8 cellular contexts compared by ENCODE assay signal in the genomic region with DNA sequence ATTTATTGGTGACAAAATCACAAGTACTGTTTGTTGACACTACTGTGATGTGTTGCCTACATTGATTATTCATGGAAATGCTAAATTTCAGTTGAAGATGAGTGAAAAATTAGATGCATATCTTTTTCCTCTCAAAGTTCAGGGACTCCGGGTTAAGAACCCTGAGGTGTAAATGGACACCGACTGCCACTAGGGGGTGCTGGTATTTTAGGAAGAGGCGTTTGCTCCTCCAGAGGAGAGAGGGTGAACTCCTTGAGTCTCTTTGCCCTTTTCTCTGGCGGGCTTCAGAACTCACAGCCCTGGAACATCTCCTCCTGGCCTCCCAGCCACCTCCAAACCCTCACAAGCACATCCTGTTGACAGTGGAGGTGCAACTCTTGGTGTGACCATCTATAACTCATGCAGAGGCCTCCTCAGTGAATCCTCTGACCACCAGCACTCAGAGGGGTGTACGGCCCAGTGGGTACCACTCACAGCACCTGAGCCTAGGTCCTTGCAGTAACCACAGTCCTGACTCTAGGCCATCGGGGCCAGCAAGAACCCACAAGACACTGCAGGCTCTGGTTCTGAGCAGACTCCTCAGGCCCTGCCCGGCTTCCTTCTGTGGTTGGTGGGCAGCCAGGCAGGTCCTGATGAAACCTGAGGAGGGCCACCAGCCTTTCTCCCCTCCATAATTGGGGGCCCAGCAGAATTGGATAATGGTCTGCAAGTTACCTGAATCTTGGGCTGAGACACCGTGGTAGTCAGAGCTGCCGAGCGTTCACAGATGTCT. TPM values are rescaled to one million over a fixed set of nuclear protein-coding genes. Genes with fewer than 3 reads are reported as not detected.
DNase-seq lines count a peak whose midpoint lies in the region; ATAC-seq and TF ChIP-seq lines count a peak whose summit lies in the region.

No MANE protein-coding gene starts in this region.

- H3K36me3 ChIP-seq in HCT116 (ENCODE audit: control insufficient read depth in 1 of 2, insufficient read depth in 2 of 2, low read length in 2 of 2) (no peaks in the 10 kb centered on the region), cardiac muscle cell (no peaks in the 10 kb centered on the region)

- peak; percentile 80 for TF ChIP-seq RAD21 in HCT116 (IDR thresholded peaks at IDR 0.05; ENCODE audit: low read depth)

- CTCF ChIA-PET in HCT116 (lab: Charles Lee) = interaction anchor here (2.1 kb wide), 1 partner anchor 530 kb away, joined by 11 read pairs; no protein-coding TSS in a partner anchor
- CTCF ChIA-PET in activated naive CD4-positive, alpha-beta T cell treated with anti-CD3 and anti-CD28 coated beads for 36 hours (lab: Charles Lee) = interaction anchor here (0.8 to 1.1 kb wide), 2 partner anchors 27 to 101 kb away, joined by 3 to 4 read pairs; no protein-coding TSS in a partner anchor

- H3K36me3 Mint-ChIP-seq in CD14-positive monocyte = peaks cover 0 to 5% of the 10 kb centered on the region in 2 donors
- H3K36me3 Mint-ChIP-seq in activated naive CD4-positive, alpha-beta T cell treated with anti-CD3 and anti-CD28 coated beads for 36 hours (ENCODE audit: low read depth) = no peaks in the 10 kb centered on the region

- H3K27ac ChIP-seq in HCT116 (ENCODE audit: low read depth, low read length) (no peak overlapping the region), cardiac muscle cell (no peak overlapping the region)

- H3K4me3 Mint-ChIP-seq in CD14-positive monocyte = no peak overlapping the region
- no peak overlapping the region for H3K4me3 Mint-ChIP-seq in activated naive CD4-positive, alpha-beta T cell treated with anti-CD3 and anti-CD28 coated beads for 36 hours

- peaks cover 0 to 13% (median 3%) of the 10 kb centered on the region in 7 donors for H3K9me3 Mint-ChIP-seq in CD14-positive monocyte
- peaks cover 5% of the 10 kb centered on the region for H3K9me3 Mint-ChIP-seq in activated naive CD4-positive, alpha-beta T cell treated with anti-CD3 and anti-CD28 coated beads for 36 hours

- H3K4me3 ChIP-seq in HCT116 (replicated peaks in 1 of 2; ENCODE audit: low read depth in 1 of 2, low read length in 2 of 2) (no peak overlapping the region), cardiac muscle cell (no peak overlapping the region)

- H3K9me2 ChIP-seq in HCT116 (ENCODE audit: insufficient read depth) = no peaks in the 10 kb centered on the region

- ATAC-seq in HCT116 (peak; percentile 87), HG02970 (IDR thresholded peaks at IDR 0.05; ENCODE audit: low FRiP score, unreplicated experiment) (no peak), GM21367 (IDR thresholded peaks at IDR 0.05; ENCODE audit: unreplicated experiment) (no peak)

- TF ChIP-seq CTCF in CD14-positive monocyte (IDR thresholded peaks at IDR 0.05) (peak; percentile 96), HCT116 (IDR thresholded peaks at IDR 0.05 in 2 of 3, conservative IDR thresholded peaks at IDR 0.05 in 1 of 3; ENCODE audit: borderline replicate concordance in 1 of 3, insufficient read depth in 1 of 3, low read depth in 2 of 3, low read length in 2 of 3) (peak; percentile 64 to 92 (median 90)), cardiac muscle cell (IDR thresholded peaks at IDR 0.05; ENCODE audit: low read depth, low read length) (peak; percentile 84)

- H3K9me3 ChIP-seq in HCT116 (ENCODE audit: control insufficient read depth in 1 of 2, insufficient read depth in 1 of 2, low read depth in 1 of 2, low read length in 2 of 2) = no peaks in the 10 kb centered on the region
- no peaks in the 10 kb centered on the region for H3K9me3 ChIP-seq in cardiac muscle cell (ENCODE audit: low read depth)

- H3K4me1 ChIP-seq in HCT116 (ENCODE audit: control insufficient read depth in 1 of 2, insufficient read depth in 2 of 2, low read length in 2 of 2) = no peaks in the 10 kb centered on the region
- H3K4me1 ChIP-seq in cardiac muscle cell (ENCODE audit: low read depth) = no peaks in the 10 kb centered on the region

- H3K27ac Mint-ChIP-seq in CD14-positive monocyte = peak overlapping the region in 3 of 7 donors; percentile 8 to 21 (median 12)
- no peak overlapping the region for H3K27ac Mint-ChIP-seq in activated naive CD4-positive, alpha-beta T cell treated with anti-CD3 and anti-CD28 coated beads for 36 hours

- H3K27me3 ChIP-seq in HCT116 (ENCODE audit: insufficient read depth, low read length) = no peaks in the 10 kb centered on the region
- peaks cover 14% of the 10 kb centered on the region for H3K27me3 ChIP-seq in cardiac muscle cell

- no peaks in the 10 kb centered on the region for H4K20me1 ChIP-seq in HCT116 (ENCODE audit: insufficient read depth)

- no peak overlapping the region for H3K9ac ChIP-seq in HCT116 (ENCODE audit: low read length)

- H3K4me1 Mint-ChIP-seq in CD14-positive monocyte = peaks cover 9% of the 10 kb centered on the region
- peaks cover 5% of the 10 kb centered on the region for H3K4me1 Mint-ChIP-seq in activated naive CD4-positive, alpha-beta T cell treated with anti-CD3 and anti-CD28 coated beads for 36 hours (ENCODE audit: low read depth)

- BruUV-seq in HCT116 (replicated peaks; lab: Mats Ljungman, UMichigan) = no TSS peak

- no peak overlapping the region for H3K4me2 ChIP-seq in HCT116 (ENCODE audit: low read length)

- TF ChIP-seq POLR2A in HCT116 (IDR thresholded peaks at IDR 0.05; ENCODE audit: borderline replicate concordance, extremely low read depth, insufficient read depth, insufficient read length) = no peak

- RAD21 ChIA-PET in HCT116 (lab: Charles Lee; ENCODE audit: low non-redundant PET in 1 of 2, low total read pairs in 2 of 2, uncharacterized antibody in 2 of 2, unreplicated experiment in 2 of 2) = no interaction called here

- peak; percentile 77 for DNase-seq in CD14-positive monocyte (ENCODE audit: low spot score)
- DNase-seq in HCT116 (ENCODE audit: low read depth, low spot score) = peak; percentile 51
- DNase-seq in SK-N-DZ (ENCODE audit: low spot score) = peak; percentile 45
- peak; percentile 86 for DNase-seq in activated naive CD4-positive, alpha-beta T cell treated with anti-CD3 and anti-CD28 coated beads for 36 hours
- peak; percentile 72 to 78 for DNase-seq in cardiac muscle cell (ENCODE audit: low read depth in 1 of 2, low spot score in 1 of 2)
- DNase-seq in retina = peak; percentile 46

- intact Hi-C loops in CD14-positive monocyte (cut with micrococcal nuclease) = loop anchor here (5.0 kb wide), 2 partner anchors 79 to 89 kb away; no protein-coding TSS in a partner anchor
- intact Hi-C loops in HCT116 (cut with micrococcal nuclease) = loop anchor here (5.0 kb wide), 1 partner anchor 301 kb away; no protein-coding TSS in a partner anchor
- intact Hi-C loops in activated naive CD4-positive, alpha-beta T cell treated with anti-CD3 and anti-CD28 coated beads for 36 hours (cut with micrococcal nuclease) = loop anchor here (2.0 to 10.0 kb wide), 4 partner anchors 126 to 577 kb away; no protein-coding TSS in a partner anchor

- peak overlapping the region; percentile 37 for H2AFZ ChIP-seq in HCT116 (ENCODE audit: low read depth, low read length, poor library complexity, severe bottlenecking)

- POLR2A ChIA-PET in HCT116 (lab: Charles Lee) = no interaction called here

- peaks cover 4 to 9% (median 5%) of the 10 kb centered on the region in 3 donors for H3K27me3 Mint-ChIP-seq in CD14-positive monocyte (ENCODE audit: low read depth in 3 of 3)
- no peaks in the 10 kb centered on the region for H3K27me3 Mint-ChIP-seq in activated naive CD4-positive, alpha-beta T cell treated with anti-CD3 and anti-CD28 coated beads for 36 hours (ENCODE audit: low read depth)

- H3K79me2 ChIP-seq in HCT116 (ENCODE audit: insufficient read depth, low read length) = no peaks in the 10 kb centered on the region

TF ChIP-seq in HCT116, 20 proteins besides CTCF, POLR2A, EP300 and RAD21:
- TF ChIP-seq ZNF274 (IDR thresholded peaks at IDR 0.05; ENCODE audit: low read depth, low read length) (no peak), FOSL1 (IDR thresholded peaks at IDR 0.05; ENCODE audit: low read depth) (no peak), EGR1 (IDR thresholded peaks at IDR 0.05; ENCODE audit: low read depth) (no peak)
TF ChIP-seq in HCT116: peak in this region for 0.

RNA-seq across cellular contexts. Expression of gene PIK3R5, which starts 26.2 kb away (rescaled TPM):
- polyA plus RNA-seq in CD14-positive monocyte (10 to 100 TPM; 32.1 to 47.5 TPM), cardiac muscle cell (0.09 and 0.38 TPM in 2 replicates)
- total RNA-seq in HCT116 (2021; ENCODE audit: unreplicated experiment) (2.5 TPM), cardiac muscle cell (0.09 and 0.28 TPM in 2 replicates)
- polyA plus RNA-seq in HCT116 (2012) = 0.78 and 0.99 TPM in 2 replicates
- polyA plus RNA-seq in SK-N-DZ (2014; cell fraction: cytosol; rRNA removed) = not detected in 2 replicates
- not detected in 2 replicates for polyA plus RNA-seq in SK-N-DZ (2014; cell fraction: nucleus; rRNA removed)
- total RNA-seq in activated naive CD4-positive, alpha-beta T cell treated with anti-CD3 and anti-CD28 coated beads for 36 hours = 10 to 100 TPM; 15.9 to 18.1 TPM

RNA-seq across cellular contexts. Expression of gene NTN1, which starts 29.6 kb away (rescaled TPM):
- polyA plus RNA-seq in CD14-positive monocyte (under 1 TPM in 1 of 2 donors, not detected in 1; 0.03 TPM), cardiac muscle cell (0.10 and 0.16 TPM in 2 replicates)
- total RNA-seq in HCT116 (2021; ENCODE audit: unreplicated experiment) (4.2 TPM), cardiac muscle cell (0.21 and 0.60 TPM in 2 replicates)
- 3.3 and 4.1 TPM in 2 replicates for polyA plus RNA-seq in HCT116 (2012)
- 0.02 and 0.27 TPM in 2 replicates for polyA plus RNA-seq in SK-N-DZ (2014; cell fraction: cytosol; rRNA removed)
- polyA plus RNA-seq in SK-N-DZ (2014; cell fraction: nucleus; rRNA removed) = 0.20 and 0.42 TPM in 2 replicates
- total RNA-seq in activated naive CD4-positive, alpha-beta T cell treated with anti-CD3 and anti-CD28 coated beads for 36 hours = under 1 TPM; 0.31 to 0.47 TPM
